Comparison of ENCODE assay signal across 16 cellular contexts in the genomic region with DNA sequence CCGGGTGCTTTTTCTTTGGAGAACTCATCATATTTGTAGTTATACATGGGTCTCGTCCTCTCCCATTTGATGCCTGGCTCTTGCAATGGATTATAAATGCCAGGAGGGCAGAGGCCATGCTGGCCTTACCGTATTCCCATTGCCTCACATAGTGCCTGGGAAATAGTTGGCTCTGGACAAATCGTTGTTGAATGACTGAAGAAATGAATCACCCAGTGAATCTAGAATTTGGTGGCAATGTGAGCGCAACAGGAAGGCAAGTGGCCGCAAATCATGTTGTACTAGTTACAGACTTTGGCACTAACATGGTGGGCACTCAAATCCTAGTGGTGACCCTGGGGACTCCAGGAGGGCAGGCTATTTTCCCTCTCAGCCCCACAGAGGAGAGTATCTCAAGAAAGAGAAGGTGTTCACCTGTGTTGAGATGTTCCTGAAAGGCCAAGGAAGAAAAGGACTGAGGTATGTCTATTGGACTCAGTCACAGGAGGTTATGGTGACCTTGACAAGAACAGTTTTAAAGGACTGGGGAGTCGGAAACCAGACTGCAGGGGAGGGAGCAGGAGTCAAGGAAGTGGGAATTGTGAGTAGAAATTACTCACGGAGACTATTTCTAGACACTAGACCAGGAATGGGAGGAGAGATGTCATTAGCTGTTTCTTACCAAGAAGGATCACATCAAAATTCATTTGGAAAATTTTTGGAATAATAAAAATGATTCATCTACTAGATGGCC.
DNase-seq lines count a peak whose midpoint lies in the region; ATAC-seq and TF ChIP-seq lines count a peak whose summit lies in the region.
"Had no signal": no experiment of that assay in that cellular context is flagged by ENCODE, and none has a peak within 500 bp of the region (broad histone marks: within the 10 kb centered on the region; RNA-seq: fewer than 3 reads in every experiment).

No MANE protein-coding gene starts in this region.

- H3K4me2 ChIP-seq in HCT116 (ENCODE audit: low read length) = no peak overlapping the region

- CTCF ChIA-PET in HCT116 (lab: Charles Lee) = no interaction called here

- H3K9ac ChIP-seq in HCT116 (ENCODE audit: low read length) = no peak overlapping the region

- H3K9me3 ChIP-seq in HCT116 (ENCODE audit: control insufficient read depth in 1 of 2, insufficient read depth in 1 of 2, low read depth in 1 of 2, low read length in 2 of 2) (no peaks in the 10 kb centered on the region), thoracic aorta (no peaks in the 10 kb centered on the region), SJCRH30 (replicated peaks) (no peaks in the 10 kb centered on the region), upper lobe of right lung (no peaks in the 10 kb centered on the region)
- H3K9me3 ChIP-seq: MG63 had no signal

- H3K9me2 ChIP-seq in HCT116 (ENCODE audit: insufficient read depth) = no peaks in the 10 kb centered on the region

- H3K4me3 ChIP-seq in HCT116 (replicated peaks in 1 of 2; ENCODE audit: low read depth in 1 of 2, low read length in 2 of 2) (no peak overlapping the region), coronary artery (no peak overlapping the region), thoracic aorta (no peak overlapping the region), SJCRH30 (no peak overlapping the region), upper lobe of right lung (no peak overlapping the region)
- H3K4me3 ChIP-seq: MG63 had no signal

- no peak overlapping the region for H3K27ac ChIP-seq in HCT116 (ENCODE audit: low read depth, low read length)
- H3K27ac ChIP-seq in coronary artery = peak overlapping the region; percentile 47 to 70
- no peak overlapping the region for H3K27ac ChIP-seq in thoracic aorta
- no peak overlapping the region for H3K27ac ChIP-seq in SJCRH30
- no peak overlapping the region for H3K27ac ChIP-seq in upper lobe of right lung
- H3K27ac ChIP-seq: C4-2B had no signal

- H3K79me2 ChIP-seq in HCT116 (ENCODE audit: insufficient read depth, low read length) = no peaks in the 10 kb centered on the region

- no peak for TF ChIP-seq RAD21 in HCT116 (IDR thresholded peaks at IDR 0.05; ENCODE audit: low read depth)

- intact Hi-C loops in HCT116 (cut with micrococcal nuclease) = no loop called here
- intact Hi-C loops in upper lobe of right lung (cut with DNase I) = no loop called here

- POLR2A ChIA-PET in HCT116 (lab: Charles Lee) = no interaction called here

- no peaks in the 10 kb centered on the region for H4K20me1 ChIP-seq in HCT116 (ENCODE audit: insufficient read depth)

- H3K36me3 ChIP-seq in HCT116 (ENCODE audit: control insufficient read depth in 1 of 2, insufficient read depth in 2 of 2, low read length in 2 of 2) (no peaks in the 10 kb centered on the region), thoracic aorta (no peaks in the 10 kb centered on the region), SJCRH30 (no peaks in the 10 kb centered on the region), upper lobe of right lung (no peaks in the 10 kb centered on the region)
- H3K36me3 ChIP-seq: MG63 had no signal

- no peak for TF ChIP-seq POLR2A in HCT116 (IDR thresholded peaks at IDR 0.05; ENCODE audit: borderline replicate concordance, extremely low read depth, insufficient read depth, insufficient read length)

- TF ChIP-seq CTCF in HCT116 (IDR thresholded peaks at IDR 0.05 in 2 of 3, conservative IDR thresholded peaks at IDR 0.05 in 1 of 3; ENCODE audit: borderline replicate concordance in 1 of 3, insufficient read depth in 1 of 3, low read depth in 2 of 3, low read length in 2 of 3) (peak in 2 of 3 experiments; percentile 8 to 15; a peak in 2 of 6 replicates), coronary artery (IDR thresholded peaks at IDR 0.05) (no peak), thoracic aorta (IDR thresholded peaks at IDR 0.05) (no peak), upper lobe of right lung (IDR thresholded peaks at IDR 0.05) (no peak)

- no peak overlapping the region for H2AFZ ChIP-seq in HCT116 (ENCODE audit: low read depth, low read length, poor library complexity, severe bottlenecking)

- RAD21 ChIA-PET in HCT116 (lab: Charles Lee; ENCODE audit: low non-redundant PET in 1 of 2, low total read pairs in 2 of 2, uncharacterized antibody in 2 of 2, unreplicated experiment in 2 of 2) = no interaction called here

- no TSS peak for BruUV-seq in HCT116 (replicated peaks; lab: Mats Ljungman, UMichigan)

- H3K4me1 ChIP-seq in HCT116 (ENCODE audit: control insufficient read depth in 1 of 2, insufficient read depth in 2 of 2, low read length in 2 of 2) (peaks cover 0 to 4% of the 10 kb centered on the region in 2 experiments; a peak in 1 of 4 replicates), thoracic aorta (ENCODE audit: control insufficient read depth in 1 of 2, low read depth in 2 of 2) (peaks cover 9 to 22% of the 10 kb centered on the region in 2 donors), SJCRH30 (peaks cover 6% of the 10 kb centered on the region; the same call in 1 of the 2 replicates), upper lobe of right lung (peaks cover 23% of the 10 kb centered on the region)

- ATAC-seq in HCT116 (no peak), left lobe of liver (no peak), thoracic aorta (ENCODE audit: insufficient number of reproducible peaks, low FRiP score, low read depth) (peak; percentile 58), upper lobe of right lung (no peak)

- H3K27me3 ChIP-seq in HCT116 (ENCODE audit: insufficient read depth, low read length) = peaks cover 28% of the 10 kb centered on the region
- no peaks in the 10 kb centered on the region for H3K27me3 ChIP-seq in thoracic aorta (replicated peaks; ENCODE audit: insufficient read depth)
- H3K27me3 ChIP-seq in SJCRH30 = no peaks in the 10 kb centered on the region; the same call in 1 of the 2 replicates
- no peaks in the 10 kb centered on the region for H3K27me3 ChIP-seq in upper lobe of right lung
- H3K27me3 ChIP-seq: MG63 had no signal

- no peak for DNase-seq in HCT116 (ENCODE audit: low read depth, low spot score)
- DNase-seq in coronary artery (ENCODE audit: low spot score) = peak; percentile 69
- DNase-seq in left lobe of liver (ENCODE audit: low spot score) = peak; percentile 12
- no peak for DNase-seq in thoracic aorta (ENCODE audit: low spot score)
- no peak for DNase-seq in SJCRH30
- DNase-seq in upper lobe of right lung = no peak
- no peak for DNase-seq in NOMO-1 treated with dmso at 0.1 percent for 144 hours (lab: John Stamatoyannopoulos, UW; ENCODE audit: unreplicated experiment)
- DNase-seq: activated CD4-positive, CD25-positive, alpha-beta regulatory T cell treated with anti-CD3 and anti-CD28 coated beads, Interleukin-2, amount 50 U/mL, for 72 hours; foreskin fibroblast; H7; MG63; midbrain; NCI-H146; NCI-H2171 treated with DMSO at 0.1 percent for 48 hours; NCI-H69 had no signal

TF ChIP-seq in HCT116, 20 proteins besides CTCF, POLR2A, EP300 and RAD21:
- TF ChIP-seq EGR1 (IDR thresholded peaks at IDR 0.05; ENCODE audit: low read depth) = no peak
- TF ChIP-seq, protein P1, sequence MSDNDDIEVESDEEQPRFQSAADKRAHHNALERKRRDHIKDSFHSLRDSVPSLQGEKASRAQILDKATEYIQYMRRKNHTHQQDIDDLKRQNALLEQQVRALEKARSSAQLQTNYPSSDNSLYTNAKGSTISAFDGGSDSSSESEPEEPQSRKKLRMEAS (IDR thresholded peaks at IDR 0.05) = no peak
- no peak for TF ChIP-seq ZFX (IDR thresholded peaks at IDR 0.05)
- TF ChIP-seq SRF (IDR thresholded peaks at IDR 0.05; ENCODE audit: low read depth) = no peak
- TF ChIP-seq JUND (IDR thresholded peaks at IDR 0.05) = no peak

Comparison
In these comparisons a context has a peak if more than half of its experiments do, and no peak if none do; other contexts are left out.
1. DNase-seq: peak in coronary artery (single experiment) and left lobe of liver (single experiment); none in HCT116 (single experiment), thoracic aorta (single experiment), SJCRH30 (0 of 2), upper lobe of right lung (single experiment) and NOMO-1 treated with dmso at 0.1 percent for 144 hours (single experiment).
2. H3K27ac ChIP-seq: peak in coronary artery (2 of 2); none in HCT116 (single experiment), thoracic aorta (0 of 2), SJCRH30 (single experiment) and upper lobe of right lung (single experiment).
3. CTCF ChIP-seq: peak in HCT116 (2 of 3); none in coronary artery (single experiment), thoracic aorta (single experiment) and upper lobe of right lung (single experiment).